Comparison of ENCODE assay signal across 15 cellular contexts in the genomic region with DNA sequence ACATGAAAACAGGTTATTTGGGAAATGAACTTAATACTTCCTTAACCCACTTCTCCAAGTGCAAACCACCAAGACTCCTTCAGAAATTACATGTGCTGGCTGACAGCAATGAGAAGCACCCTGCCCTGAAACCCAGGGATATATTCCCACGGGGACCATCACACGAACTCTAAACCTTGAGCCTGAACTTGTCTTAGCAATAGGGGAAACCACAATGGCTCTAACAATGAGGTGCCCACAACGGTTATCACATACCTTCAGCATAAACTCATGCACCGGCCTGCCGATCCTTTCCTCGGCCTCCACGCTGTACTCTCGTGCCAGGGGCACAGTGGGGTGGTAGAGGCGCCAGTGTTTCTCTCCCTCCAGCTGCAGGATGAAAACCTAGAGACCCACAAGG.
"Had no signal": no experiment of that assay in that cellular context is flagged by ENCODE, and none has a peak within 500 bp of the region (broad histone marks: within the 10 kb centered on the region; RNA-seq: fewer than 3 reads in every experiment).

No MANE protein-coding gene starts in this region.

- H3K4me1 ChIP-seq: colonic mucosa had no signal

- H3K27ac ChIP-seq: colonic mucosa, hepatocyte, tibial artery had no signal

- H3K36me3 ChIP-seq: colonic mucosa had no signal

- H3K4me2 ChIP-seq: hepatocyte had no signal

- DNase-seq: activated naive CD4-positive, alpha-beta T cell treated with anti-CD3 and anti-CD28 coated beads for 36 hours; activated naive CD8-positive, alpha-beta T cell treated with anti-CD3 and anti-CD28 coated beads, Interleukin-2, amount 50 U/mL, for 24 hours; activated T-cell treated with anti-CD3 and anti-CD28 coated beads, Interleukin-2, amount 50 U/mL, for 1 hour; colonic mucosa; islet precursor cell; midbrain; sigmoid colon; stimulated activated CD4-positive, alpha-beta T cell treated with anti-CD3 and anti-CD28 coated beads, Interleukin-12 subunit alpha, Interleukin-12 subunit beta, amount 100 ng/mL, for 4 hours; stimulated activated CD4-positive, alpha-beta T cell treated with anti-CD3 and anti-CD28 coated beads, Interleukin-2, amount 100 ng/mL, for 24 hours; SW 1271; tibial artery had no signal

- H3K9me3 ChIP-seq: colonic mucosa, sigmoid colon, tibial artery had no signal

- ATAC-seq: activated CD4-positive, CD25-positive, alpha-beta regulatory T cell treated with anti-CD3 and anti-CD28 coated beads, Interleukin-2, amount 50 U/mL, for 24 hours; activated naive CD8-positive, alpha-beta T cell treated with anti-CD3 and anti-CD28 coated beads, Interleukin-2, amount 50 U/mL, for 24 hours; stimulated activated effector memory CD8-positive, alpha-beta T cell treated with anti-CD3 and anti-CD28 coated beads, Interleukin-12 subunit alpha, Interleukin-12 subunit beta, amount 100 ng/mL, for 72 hours had no signal

- H2AFZ ChIP-seq: hepatocyte had no signal

- H3K4me3 ChIP-seq: colonic mucosa, hepatocyte, lung, sigmoid colon, tibial artery had no signal

- H3K27me3 ChIP-seq: colonic mucosa, hepatocyte, sigmoid colon, tibial artery had no signal
